13 cellular contexts compared by ENCODE assay signal in the genomic region with DNA sequence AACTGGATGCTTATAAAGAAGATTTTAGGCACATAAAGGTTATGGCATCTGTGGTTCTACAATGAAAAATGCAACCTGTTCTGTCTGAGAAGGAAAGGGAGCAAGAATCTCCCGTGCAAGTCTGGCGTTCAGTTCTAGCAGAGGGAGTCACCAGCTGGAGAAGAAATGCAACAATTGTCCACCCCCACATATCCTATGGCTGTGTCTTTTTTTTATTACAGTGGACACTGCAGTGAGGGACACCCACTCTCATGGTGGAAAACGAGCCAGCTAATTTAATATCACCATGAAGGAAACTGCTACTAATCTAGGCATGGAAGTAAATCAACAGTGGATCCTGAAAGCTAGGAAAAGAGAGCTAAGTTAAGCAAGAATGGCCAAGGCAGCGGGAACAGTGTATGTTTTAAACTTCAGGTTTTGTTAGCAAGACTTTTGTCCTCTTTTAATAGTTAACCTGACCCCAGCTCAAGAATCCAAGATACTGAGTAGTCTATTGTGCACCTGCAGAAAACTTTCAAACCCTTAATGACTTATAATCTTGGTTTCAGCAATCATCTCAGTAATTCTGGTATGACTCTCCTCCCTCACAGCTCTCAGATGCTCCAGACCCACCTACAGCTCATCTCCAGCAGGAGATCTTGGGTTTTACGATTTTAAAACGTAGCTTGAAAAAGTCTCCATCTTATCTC.
DNase-seq lines count a peak whose midpoint lies in the region; ATAC-seq lines count a peak whose summit lies in the region.
"Had no signal": no experiment of that assay in that cellular context is flagged by ENCODE, and none has a peak within 500 bp of the region (broad histone marks: within the 10 kb centered on the region; RNA-seq: fewer than 3 reads in every experiment).

No MANE protein-coding gene starts in this region.

- H3K9me3 Mint-ChIP-seq in activated T-helper 17 cell treated with anti-CD3 and anti-CD28 coated beads, Interleukin-2, amount 50 U/mL, for 72 hours: no peaks in the 10 kb centered on the region

- no peaks in the 10 kb centered on the region for H3K4me1 Mint-ChIP-seq in activated T-helper 17 cell treated with anti-CD3 and anti-CD28 coated beads, Interleukin-2, amount 50 U/mL, for 72 hours

- ATAC-seq in GM18498 (IDR thresholded peaks at IDR 0.05; ENCODE audit: unreplicated experiment) (peak; percentile 93), GM19467 (IDR thresholded peaks at IDR 0.05; ENCODE audit: unreplicated experiment) (peak; percentile 95), HG02973 (IDR thresholded peaks at IDR 0.05; ENCODE audit: unreplicated experiment) (peak; percentile 98), left ventricle myocardium superior (no peak)
- peak; percentile 50 for ATAC-seq in activated T-helper 17 cell treated with anti-CD3 and anti-CD28 coated beads, Interleukin-2, amount 50 U/mL, for 72 hours (replicated peaks)
- ATAC-seq: esophagus mucosa, HepG2, left colon had no signal

- intact Hi-C loops in left ventricle myocardium superior (cut with micrococcal nuclease): no loop called here

- no peaks in the 10 kb centered on the region for H3K27me3 Mint-ChIP-seq in activated T-helper 17 cell treated with anti-CD3 and anti-CD28 coated beads, Interleukin-2, amount 50 U/mL, for 72 hours

- H3K27ac Mint-ChIP-seq in activated T-helper 17 cell treated with anti-CD3 and anti-CD28 coated beads, Interleukin-2, amount 50 U/mL, for 72 hours: no peak overlapping the region

- no peaks in the 10 kb centered on the region for H3K36me3 Mint-ChIP-seq in activated T-helper 17 cell treated with anti-CD3 and anti-CD28 coated beads, Interleukin-2, amount 50 U/mL, for 72 hours (ENCODE audit: low read depth)

- no peak for DNase-seq in AG08395 (ENCODE audit: low spot score)
- DNase-seq in DMS79 (lab: John Stamatoyannopoulos, UW): no peak
- DNase-seq in left ventricle myocardium superior: no peak
- DNase-seq in AG20443 (ENCODE audit: low spot score): no peak
- DNase-seq: activated CD8-positive, alpha-beta memory T cell treated with anti-CD3 and anti-CD28 coated beads for 24 hours; left colon; NCI-H226 had no signal

- H3K4me3 Mint-ChIP-seq in activated T-helper 17 cell treated with anti-CD3 and anti-CD28 coated beads, Interleukin-2, amount 50 U/mL, for 72 hours: no peak overlapping the region
